19 cellular contexts compared by ENCODE assay signal in genomic region chr1:178224358-178224757, GRCh38.
"Had no signal": no experiment of that assay in that cellular context is flagged by ENCODE, and none has a peak within 500 bp of the region (broad histone marks: within the 10 kb centered on the region; RNA-seq: fewer than 3 reads in every experiment).

No MANE protein-coding gene starts in this region.

- H3K9me3 ChIP-seq: esophagus muscularis mucosa, gastrocnemius medialis, right atrium auricular region, sigmoid colon had no signal

- H3K27ac Mint-ChIP-seq: naive thymus-derived CD4-positive, alpha-beta T cell; nephron progenitor cell had no signal

- H3K4me3 ChIP-seq: esophagus muscularis mucosa, gastrocnemius medialis, heart right ventricle, right atrium auricular region, sigmoid colon, skin epidermis had no signal

- H3K27me3 ChIP-seq: esophagus muscularis mucosa, gastrocnemius medialis, heart right ventricle, right atrium auricular region, sigmoid colon had no signal

- H3K36me3 ChIP-seq: esophagus muscularis mucosa, gastrocnemius medialis, heart right ventricle, right atrium auricular region, sigmoid colon had no signal

- H3K9me3 Mint-ChIP-seq: nephron progenitor cell had no signal

- H3K4me1 ChIP-seq: gastrocnemius medialis, right atrium auricular region, sigmoid colon had no signal

- DNase-seq: cortex of kidney; effector memory CD4-positive, alpha-beta T cell; gastrocnemius medialis; heart right ventricle; hypothalamus; left colon; mammary epithelial cell; naive thymus-derived CD4-positive, alpha-beta T cell; nephron progenitor cell; posterior cingulate gyrus; sigmoid colon; stimulated activated CD4-positive, alpha-beta T cell treated with anti-CD3 and anti-CD28 coated beads, Interleukin-2, amount 100 ng/mL, for 48 hours; stimulated activated naive CD4-positive, alpha-beta T cell treated with Interleukin-2 at 50 U/mL for 16 hours; trophoblast cell had no signal

- FAIRE-seq: keratinocyte had no signal

- ATAC-seq: gastrocnemius medialis; heart right ventricle; left colon; naive thymus-derived CD4-positive, alpha-beta T cell had no signal

- H3K4me3 Mint-ChIP-seq: naive thymus-derived CD4-positive, alpha-beta T cell; nephron progenitor cell had no signal

- H3K4me1 Mint-ChIP-seq: naive thymus-derived CD4-positive, alpha-beta T cell; nephron progenitor cell had no signal

- H3K36me3 Mint-ChIP-seq: naive thymus-derived CD4-positive, alpha-beta T cell had no signal

- H3K27ac ChIP-seq: epithelial cell of prostate, esophagus muscularis mucosa, gastrocnemius medialis, heart right ventricle, right atrium auricular region, sigmoid colon, skin epidermis had no signal
